In genomic region chr16:81710596-81710995, GRCh38 we compare ENCODE assay signal across 21 cellular contexts.
DNase-seq lines count a peak whose midpoint lies in the region; ATAC-seq and TF ChIP-seq lines count a peak whose summit lies in the region.
"Had no signal": no experiment of that assay in that cellular context is flagged by ENCODE, and none has a peak within 500 bp of the region (broad histone marks: within the 10 kb centered on the region; RNA-seq: fewer than 3 reads in every experiment).

No MANE protein-coding gene starts in this region.

- H3K27ac ChIP-seq in RWPE2 (ENCODE audit: poor library complexity, severe bottlenecking) (peak overlapping the region; percentile 49), stomach (peak overlapping the region in 4 of 5 donors; percentile 25 to 69 (median 48))
- H3K27ac ChIP-seq: 22Rv1, left lung, prostate gland, thoracic aorta had no signal

- H3K27me3 ChIP-seq in RWPE2 (ENCODE audit: insufficient read depth, poor library complexity, severe bottlenecking) (no peaks in the 10 kb centered on the region), stomach (no peaks in the 10 kb centered on the region)
- H3K27me3 ChIP-seq: left lung had no signal

- 69 to 79% (median 77%) methylated on average over 12 of the region's 12 CpGs for WGBS in stomach, 5 donors

- ATAC-seq in RWPE2 (ENCODE audit: low read depth): no peak
- ATAC-seq: activated CD4-positive, CD25-positive, alpha-beta regulatory T cell treated with anti-CD3 and anti-CD28 coated beads, Interleukin-2, amount 50 U/mL, for 24 hours; activated T-cell treated with anti-CD3 and anti-CD28 coated beads, Interleukin-2, amount 50 U/mL, for 4 hours; left lung; stimulated activated naive B cell treated with anti-CD40 and anti-IgM and Interleukin-4, amounts not matched to agents 10 μg/mL and 1 μg/mL and 100 μg/mL, for 72 hours had no signal

- TF ChIP-seq CTCF in RWPE2 (IDR thresholded peaks at IDR 0.05; ENCODE audit: poor library complexity, severe bottlenecking): no peak
- TF ChIP-seq CTCF in stomach (IDR thresholded peaks at IDR 0.05): no peak

- no peak for TF ChIP-seq EP300 in stomach (IDR thresholded peaks at IDR 0.05)

- H3K36me3 ChIP-seq in RWPE2 (ENCODE audit: low read depth): peaks cover 36% of the 10 kb centered on the region
- H3K36me3 ChIP-seq in stomach: peaks cover 22 to 59% (median 52%) of the 10 kb centered on the region in 4 donors
- H3K36me3 ChIP-seq: prostate gland had no signal

- TF ChIP-seq POLR2A in stomach (IDR thresholded peaks at IDR 0.05): no peak

- intact Hi-C loops in stomach (cut with DNase I; ENCODE audit: low total_unique reads): no loop called here

- H3K4me1 ChIP-seq in RWPE2 (ENCODE audit: insufficient read depth, poor library complexity, severe bottlenecking) (peaks cover 12% of the 10 kb centered on the region), stomach (peaks cover 23 to 72% (median 31%) of the 10 kb centered on the region in 4 donors)

- H3K4me3 ChIP-seq in RWPE2 (ENCODE audit: severe bottlenecking) (no peak overlapping the region), stomach (no peak overlapping the region)
- H3K4me3 ChIP-seq: GM23248, left lung, prostate gland, thoracic aorta had no signal

- DNase-seq in NCI-H345 treated with DMSO at 0.1 percent for 48 hours (lab: John Stamatoyannopoulos, UW; ENCODE audit: unreplicated experiment) (peak; percentile 3), NCI-H345 (lab: John Stamatoyannopoulos, UW) (no peak), RWPE2 (ENCODE audit: low spot score) (no peak), iPS-NIHi7 (ENCODE audit: extremely low spot score) (peak; percentile 44), stomach (no peak), NCI-H69 (lab: John Stamatoyannopoulos, UW) (no peak), OCI-M1 (lab: John Stamatoyannopoulos, UW) (no peak)
- DNase-seq in activated CD8-positive, alpha-beta memory T cell treated with anti-CD3 and anti-CD28 coated beads, Interleukin-2, amount 50 U/mL, for 48 hours: no peak
- DNase-seq: activated naive CD4-positive, alpha-beta T cell treated with Interleukin-2 at 50 U/mL for 16 hours; activated T-cell treated with anti-CD3 and anti-CD28 coated beads, Interleukin-2, amount 50 U/mL, for 4 hours; amniotic stem cell; DMS79 treated with DMSO at 0.1 percent for 48 hours; GM23248; head of caudate nucleus; left lung; NCI-H510A; stimulated activated naive B cell treated with anti-CD40 and anti-IgM and Interleukin-4, amounts not matched to agents 10 μg/mL and 1 μg/mL and 100 μg/mL, for 72 hours had no signal

- H3K9me3 ChIP-seq in RWPE2 (ENCODE audit: severe bottlenecking) (no peaks in the 10 kb centered on the region), stomach (no peaks in the 10 kb centered on the region)
- H3K9me3 ChIP-seq: left lung, prostate gland, thoracic aorta had no signal

Comparison
In these comparisons a context has a peak if more than half of its experiments do, and no peak if none do; other contexts are left out.
1. DNase-seq: peak in NCI-H345 treated with DMSO at 0.1 percent for 48 hours (single experiment) and iPS-NIHi7 (single experiment); none in NCI-H345 (single experiment), RWPE2 (single experiment), stomach (single experiment), NCI-H69 (single experiment), OCI-M1 (single experiment) and activated CD8-positive, alpha-beta memory T cell treated with anti-CD3 and anti-CD28 coated beads, Interleukin-2, amount 50 U/mL, for 48 hours (single experiment).